9 cellular contexts compared by ENCODE assay signal in the genomic region with DNA sequence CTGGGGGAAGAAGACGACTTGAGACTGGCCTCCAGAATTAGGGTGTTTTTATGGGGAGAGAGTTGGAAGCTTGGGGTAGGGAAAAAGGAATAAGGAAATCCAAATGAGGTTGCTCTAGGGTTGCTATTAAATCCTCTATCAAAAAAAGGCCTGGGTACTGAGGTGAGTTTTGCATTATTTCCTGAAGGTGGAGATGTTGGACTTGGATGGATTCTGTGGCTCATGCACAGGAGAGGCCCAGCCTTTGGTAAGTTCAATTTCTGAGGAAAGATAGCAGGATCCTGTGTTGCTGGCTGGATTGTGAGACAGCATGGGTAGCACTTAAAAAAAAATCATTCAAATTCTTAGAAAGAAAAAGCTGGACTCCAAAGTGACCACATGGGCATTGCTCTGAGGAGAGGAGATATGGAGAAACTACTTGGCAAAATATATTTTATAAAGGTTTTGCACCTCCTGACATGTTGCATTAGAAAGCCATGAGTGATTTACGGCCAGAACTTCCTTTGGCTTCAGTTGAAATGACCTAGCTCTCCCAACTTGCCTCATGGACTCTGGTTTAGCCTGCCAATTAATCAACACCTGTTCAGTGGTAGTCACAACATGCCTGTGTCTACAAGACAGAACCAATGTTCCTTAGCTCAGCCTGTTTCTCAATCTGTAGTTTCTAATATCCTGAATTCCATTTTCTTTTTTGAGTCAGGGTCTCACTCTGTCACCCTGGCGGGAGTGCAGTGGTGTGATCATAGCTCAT.
DNase-seq lines count a peak whose midpoint lies in the region; ATAC-seq and TF ChIP-seq lines count a peak whose summit lies in the region.
"Had no signal": no experiment of that assay in that cellular context is flagged by ENCODE, and none has a peak within 500 bp of the region (broad histone marks: within the 10 kb centered on the region; RNA-seq: fewer than 3 reads in every experiment).

No MANE protein-coding gene starts in this region.

- H3K36me3 ChIP-seq in WERI-Rb-1 (no peaks in the 10 kb centered on the region), neuronal stem cell (replicated peaks in 1 of 2; ENCODE audit: control insufficient read depth in 2 of 2, insufficient read depth in 2 of 2, low read length in 2 of 2) (no peaks in the 10 kb centered on the region)
- no peaks in the 10 kb centered on the region for H3K36me3 ChIP-seq in naive thymus-derived CD4-positive, alpha-beta T cell (ENCODE audit: control insufficient read depth in 2 of 3, insufficient read depth in 3 of 3, low read length in 3 of 3)

- no peak overlapping the region for H4K91ac ChIP-seq in neuronal stem cell (ENCODE audit: low read depth, low read length, poor library complexity)

- H3K14ac ChIP-seq in neuronal stem cell (ENCODE audit: low read length) = no peak overlapping the region

- H3K9me3 ChIP-seq in WERI-Rb-1 (ENCODE audit: severe bottlenecking) (no peaks in the 10 kb centered on the region), neuronal stem cell (replicated peaks in 1 of 2; ENCODE audit: control insufficient read depth in 2 of 2, insufficient read depth in 1 of 2, low read depth in 1 of 2, low read length in 2 of 2) (no peaks in the 10 kb centered on the region)
- H3K9me3 ChIP-seq in naive thymus-derived CD4-positive, alpha-beta T cell (ENCODE audit: control insufficient read depth in 2 of 3, low read length in 3 of 3) = no peaks in the 10 kb centered on the region

- CTCF ChIA-PET in naive thymus-derived CD4-positive, alpha-beta T cell (lab: Charles Lee) = interaction anchor here (1.4 kb wide), 1 partner anchor 640 kb away, joined by 4 read pairs; no protein-coding TSS in a partner anchor

- H3K79me1 ChIP-seq in neuronal stem cell (ENCODE audit: low read depth, low read length) = no peaks in the 10 kb centered on the region

- H3K36me3 Mint-ChIP-seq in CD14-positive monocyte = no peaks in the 10 kb centered on the region
- no peaks in the 10 kb centered on the region for H3K36me3 Mint-ChIP-seq in naive thymus-derived CD4-positive, alpha-beta T cell

- no peak overlapping the region for H4K8ac ChIP-seq in neuronal stem cell (ENCODE audit: low read depth, low read length)

- no peak overlapping the region for H3K4ac ChIP-seq in neuronal stem cell (ENCODE audit: low read length)

- no peak overlapping the region for H2BK5ac ChIP-seq in neuronal stem cell (ENCODE audit: low read length)

- no peaks in the 10 kb centered on the region for H3K9me3 Mint-ChIP-seq in CD14-positive monocyte
- H3K9me3 Mint-ChIP-seq in naive thymus-derived CD4-positive, alpha-beta T cell = no peaks in the 10 kb centered on the region

- H2BK12ac ChIP-seq in neuronal stem cell (ENCODE audit: low read length) = no peak overlapping the region

- no peak overlapping the region for H3K23ac ChIP-seq in neuronal stem cell (ENCODE audit: low read depth, low read length, poor library complexity)

- no peaks in the 10 kb centered on the region for H3K4me1 ChIP-seq in neuronal stem cell (ENCODE audit: control insufficient read depth in 2 of 2, insufficient read depth in 1 of 2, low read depth in 1 of 2, low read length in 2 of 2)
- no peaks in the 10 kb centered on the region for H3K4me1 ChIP-seq in naive thymus-derived CD4-positive, alpha-beta T cell (ENCODE audit: control insufficient read depth in 2 of 2, insufficient read depth in 2 of 2, low read length in 2 of 2)

- H3K4me2 ChIP-seq in neuronal stem cell (ENCODE audit: insufficient read depth, low read length, poor library complexity, severe bottlenecking) = no peak overlapping the region

- no peak overlapping the region for H3K27ac Mint-ChIP-seq in CD14-positive monocyte
- no peak overlapping the region for H3K27ac Mint-ChIP-seq in naive thymus-derived CD4-positive, alpha-beta T cell

- DNase-seq in GM13977 (ENCODE audit: low spot score) (no peak), NCI-H2081 (lab: John Stamatoyannopoulos, UW) (peak; percentile 57 to 71), WERI-Rb-1 (no peak), neuronal stem cell (ENCODE audit: low spot score) (peak; percentile 39), CD14-positive monocyte (ENCODE audit: low spot score) (no peak), NK-92 (lab: John Stamatoyannopoulos, UW; ENCODE audit: unreplicated experiment) (no peak), CD1c-positive myeloid dendritic cell (ENCODE audit: extremely low spot score) (no peak)
- DNase-seq in naive thymus-derived CD4-positive, alpha-beta T cell = no peak

- H3K27ac ChIP-seq in WERI-Rb-1 (no peak overlapping the region), neuronal stem cell (replicated peaks; ENCODE audit: low read length) (no peak overlapping the region)
- no peak overlapping the region for H3K27ac ChIP-seq in naive thymus-derived CD4-positive, alpha-beta T cell (ENCODE audit: low read depth, low read length)
- H3K27ac ChIP-seq: skin epidermis had no signal

- H2AFZ ChIP-seq in neuronal stem cell (ENCODE audit: low read length) = no peak overlapping the region

- TF ChIP-seq CTCF in GM13977 (IDR thresholded peaks at IDR 0.05; ENCODE audit: extremely low read depth, insufficient read depth, missing control alignments) = peak; percentile 14
- TF ChIP-seq CTCF in WERI-Rb-1 (IDR thresholded peaks at IDR 0.05; ENCODE audit: low read depth, low read length) = peak; percentile 20; the same call in 1 of the 2 replicates
- no peak for TF ChIP-seq CTCF in CD14-positive monocyte (IDR thresholded peaks at IDR 0.05)

- POLR2A ChIA-PET in naive thymus-derived CD4-positive, alpha-beta T cell (lab: Charles Lee) = no interaction called here

- intact Hi-C loops in CD14-positive monocyte (cut with micrococcal nuclease) = loop anchor here (5.0 to 10.0 kb wide), 2 partner anchors 370 to 638 kb away; no protein-coding TSS in a partner anchor
- intact Hi-C loops in naive thymus-derived CD4-positive, alpha-beta T cell (cut with micrococcal nuclease) = loop anchor here in 1 of 2 donors (5.0 kb wide), 1 partner anchor 373 kb away; no protein-coding TSS in a partner anchor

- H3K4me1 Mint-ChIP-seq in CD14-positive monocyte = peaks cover 4% of the 10 kb centered on the region
- peaks cover 0 to 1% (median 0%) of the 10 kb centered on the region in 7 donors for H3K4me1 Mint-ChIP-seq in naive thymus-derived CD4-positive, alpha-beta T cell

- H2BK120ac ChIP-seq in neuronal stem cell (ENCODE audit: low read depth, low read length) = no peak overlapping the region

- H2BK15ac ChIP-seq in neuronal stem cell (ENCODE audit: low read length) = no peak overlapping the region

- H3K27me3 Mint-ChIP-seq in CD14-positive monocyte (ENCODE audit: low read depth in 3 of 3) = peaks cover 2 to 13% (median 12%) of the 10 kb centered on the region in 3 donors
- peaks cover 6 to 25% (median 19%) of the 10 kb centered on the region in 5 donors for H3K27me3 Mint-ChIP-seq in naive thymus-derived CD4-positive, alpha-beta T cell

- H3K9ac ChIP-seq in neuronal stem cell (ENCODE audit: low read depth, low read length, poor library complexity) = no peak overlapping the region

- no peak for ATAC-seq in naive thymus-derived CD4-positive, alpha-beta T cell

- no peak overlapping the region for H3K18ac ChIP-seq in neuronal stem cell (ENCODE audit: low read length)

- H3K4me3 ChIP-seq in WERI-Rb-1 (ENCODE audit: low read depth, low read length) = no peak overlapping the region
- no peak overlapping the region for H3K4me3 ChIP-seq in neuronal stem cell (ENCODE audit: low read length in 2 of 2)
- H3K4me3 ChIP-seq in naive thymus-derived CD4-positive, alpha-beta T cell (ENCODE audit: low read length) = no peak overlapping the region
- H3K4me3 ChIP-seq: skin epidermis had no signal

- H3K27me3 ChIP-seq in WERI-Rb-1 (ENCODE audit: insufficient read depth, low read depth, severe bottlenecking) (peaks cover 77% of the 10 kb centered on the region), neuronal stem cell (ENCODE audit: control insufficient read depth in 3 of 3, insufficient read depth in 3 of 3, low read depth in 1 of 3, low read length in 3 of 3) (peaks cover 0 to 41% (median under 1%) of the 10 kb centered on the region in 3 experiments)
- no peaks in the 10 kb centered on the region for H3K27me3 ChIP-seq in naive thymus-derived CD4-positive, alpha-beta T cell (ENCODE audit: control insufficient read depth in 2 of 2, insufficient read depth in 2 of 2, low read length in 2 of 2)

- WGBS in neuronal stem cell (ENCODE audit: extremely low coverage in 2 of 2, insufficient read length in 2 of 2, insufficient replicate concordance in 1 of 2), 2 donors = no CpG with 5 or more reads among the region's 3 CpGs

- H2AK5ac ChIP-seq in neuronal stem cell (ENCODE audit: low read depth, low read length) = no peak overlapping the region

- in situ Hi-C loops in GM13977 (cut with MboI; ENCODE audit: low pct_unique_long_range_greater_than_20kb, low sequenced_read_pairs, unreplicated experiment) = loop anchor here (10.0 to 25.0 kb wide), 2 partner anchors 373 to 640 kb away; no protein-coding TSS in a partner anchor

- H3K4me3 Mint-ChIP-seq in CD14-positive monocyte = no peak overlapping the region
- H3K4me3 Mint-ChIP-seq in naive thymus-derived CD4-positive, alpha-beta T cell = no peak overlapping the region

Comparison
In these comparisons a context has a peak if more than half of its experiments do, and no peak if none do; other contexts are left out.
1. DNase-seq: peak in NCI-H2081 (2 of 2) and neuronal stem cell (single experiment); none in GM13977 (single experiment), WERI-Rb-1 (single experiment), CD14-positive monocyte (single experiment), naive thymus-derived CD4-positive, alpha-beta T cell (0 of 9), NK-92 (single experiment) and CD1c-positive myeloid dendritic cell (single experiment).